In the genomic region with DNA sequence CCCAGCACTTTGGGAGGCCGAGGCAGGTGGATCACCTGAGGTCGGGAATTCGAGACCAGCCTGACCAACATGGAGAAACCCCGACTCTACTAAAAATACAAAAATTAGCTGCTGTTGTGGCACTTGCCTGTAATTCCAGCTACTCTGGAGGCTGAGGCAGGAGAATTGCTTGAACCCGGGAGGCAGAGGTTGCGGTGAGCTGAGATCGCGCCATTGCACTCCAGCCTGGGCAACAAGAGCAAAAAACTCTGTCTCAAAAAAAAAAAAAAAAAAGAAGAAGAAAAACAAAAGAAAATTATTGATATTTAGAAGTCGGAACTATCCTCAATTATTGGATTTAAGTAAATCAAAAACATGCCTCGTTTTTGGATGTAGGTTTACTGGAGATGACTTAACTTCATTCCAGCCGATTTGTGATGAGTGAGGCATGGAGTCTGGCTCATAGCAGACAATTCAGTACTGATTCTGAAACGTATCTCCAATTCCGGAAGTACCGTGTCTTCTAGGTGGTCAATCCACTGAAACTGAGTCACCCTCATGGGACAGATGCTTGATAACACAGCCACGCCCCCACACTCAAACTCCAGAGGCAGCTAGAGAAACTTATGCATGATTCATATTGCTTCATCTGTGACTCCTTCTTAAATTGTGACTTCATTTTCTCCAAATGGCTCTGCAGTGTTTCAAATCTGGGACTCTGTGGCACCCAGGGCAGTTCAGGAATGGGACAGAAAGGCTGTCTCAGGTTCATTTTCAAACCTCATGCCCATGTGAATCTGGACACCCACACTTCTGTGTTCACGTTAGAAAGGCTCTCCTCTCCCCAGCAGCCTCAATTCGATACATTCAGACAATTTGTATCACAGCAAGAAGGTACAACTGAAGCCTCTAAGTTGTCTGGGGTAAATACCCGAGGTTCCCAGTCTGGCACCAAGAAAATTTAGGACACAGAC, we compare ENCODE assay signal across 1 cellular context.
TF ChIP-seq lines count a peak whose summit lies in the region.

No MANE protein-coding gene starts in this region.

TF ChIP-seq in IMR-90, 13 proteins besides CTCF, POLR2A, EP300 and RAD21 (continued from another document):
- TF ChIP-seq, protein P1, sequence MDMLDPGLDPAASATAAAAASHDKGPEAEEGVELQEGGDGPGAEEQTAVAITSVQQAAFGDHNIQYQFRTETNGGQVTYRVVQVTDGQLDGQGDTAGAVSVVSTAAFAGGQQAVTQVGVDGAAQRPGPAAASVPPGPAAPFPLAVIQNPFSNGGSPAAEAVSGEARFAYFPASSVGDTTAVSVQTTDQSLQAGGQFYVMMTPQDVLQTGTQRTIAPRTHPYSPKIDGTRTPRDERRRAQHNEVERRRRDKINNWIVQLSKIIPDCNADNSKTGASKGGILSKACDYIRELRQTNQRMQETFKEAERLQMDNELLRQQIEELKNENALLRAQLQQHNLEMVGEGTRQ (IDR thresholded peaks at IDR 0.05; ENCODE audit: low read depth, low read length), result peak; percentile 6; the same call in 1 of the 2 replicates
TF ChIP-seq in IMR-90: peak in this region for 6.
